30 cellular contexts compared by ENCODE assay signal in genomic region chr7:27214587-27214950, GRCh38. TPM values are rescaled to one million over a fixed set of nuclear protein-coding genes. Genes with fewer than 3 reads are reported as not detected.
"Had no signal": no experiment of that assay in that cellular context is flagged by ENCODE, and none has a peak within 500 bp of the region (broad histone marks: within the 10 kb centered on the region; RNA-seq: fewer than 3 reads in every experiment).

No MANE protein-coding gene starts in this region.

- H3K36me3 ChIP-seq: ascending aorta, cardiac muscle cell, MG63, SJCRH30 had no signal

- H3K4me1 ChIP-seq: SJCRH30 had no signal

- H3K4me2 ChIP-seq: SK-N-SH had no signal

- FAIRE-seq: TTC549 had no signal

- H3K27ac ChIP-seq: ascending aorta, cardiac muscle cell, SJCRH30 had no signal

- ATAC-seq: activated CD4-positive, alpha-beta T cell treated with anti-CD3 and anti-CD28 coated beads for 36 hours; activated CD4-positive, CD25-positive, alpha-beta regulatory T cell treated with anti-CD3 and anti-CD28 coated beads, Interleukin-2, amount 50 U/mL, for 24 hours; activated CD8-positive, alpha-beta T cell treated with anti-CD3 and anti-CD28 coated beads, Interleukin-2, amount 10 ng/mL, durations not matched to agents 7 days and 5 days; Panc1 had no signal

- H3K9me3 ChIP-seq: ascending aorta, MG63, SJCRH30, SK-N-SH had no signal

- DNase-seq: activated CD4-positive, alpha-beta T cell treated with anti-CD3 and anti-CD28 coated beads for 36 hours; activated CD4-positive, alpha-beta T cell treated with anti-CD3 and anti-CD28 coated beads, Interleukin-2, amount 10 ng/mL, durations not matched to agents 7 days and 5 days; activated CD4-positive, alpha-beta T cell treated with anti-CD3 and anti-CD28 coated beads, Interleukin-2, amount 50 U/mL, for 48 hours; activated CD8-positive, alpha-beta T cell treated with anti-CD3 and anti-CD28 coated beads, Interleukin-2, amount 10 ng/mL, durations not matched to agents 7 days and 5 days; activated gamma-delta T cell; activated naive CD4-positive, alpha-beta T cell treated with Interleukin-2 at 50 U/mL for 16 hours; activated naive CD8-positive, alpha-beta T cell treated with anti-CD3 and anti-CD28 coated beads, Interleukin-2, amount 10 ng/mL, durations not matched to agents 7 days and 5 days; activated T-cell treated with anti-CD3 and anti-CD28 coated beads, Interleukin-2, amount 50 U/mL, for 24 hours; amygdala; Kasumi-1; KBM-7; MG63; NCI-H1048; NCI-H1105 treated with DMSO at 0.1 percent for 48 hours; NCI-H1436; NCI-H1694; NCI-H1930; NCI-H2081 treated with DMSO at 0.1 percent for 48 hours; NCI-H345; NCI-H524 treated with DMSO at 0.1 percent for 48 hours; SHP77; SJCRH30; SK-N-SH had no signal

- H3K9ac ChIP-seq: SK-N-SH had no signal

- H3K27me3 ChIP-seq: MG63, SJCRH30 had no signal

- H3K4me3 ChIP-seq: ascending aorta, cardiac muscle cell, MG63, SJCRH30 had no signal

RNA-seq across cellular contexts. Expression of gene HOXA13, which starts 14.7 kb away (rescaled TPM):
- total RNA-seq: activated CD4-positive, alpha-beta T cell treated with anti-CD3 and anti-CD28 coated beads for 36 hours; activated CD4-positive, alpha-beta T cell treated with anti-CD3 and anti-CD28 coated beads, Interleukin-2, amount 10 ng/mL, durations not matched to agents 7 days and 5 days; activated CD8-positive, alpha-beta T cell treated with anti-CD3 and anti-CD28 coated beads, Interleukin-2, amount 10 ng/mL, durations not matched to agents 7 days and 5 days; activated naive CD8-positive, alpha-beta T cell treated with anti-CD3 and anti-CD28 coated beads, Interleukin-2, amount 10 ng/mL, durations not matched to agents 7 days and 5 days; activated T-helper 2 cell treated with anti-CD3 and anti-CD28 coated beads, Interferon-gamma antibody, Interleukin-2, Interleukin-4, amounts not matched to agents 10 μg/mL and 5 μg/mL and 100 μg/mL, durations not matched to agents 14 hours and 24 hours and 36 hours; ascending aorta; cardiac muscle cell had no signal
- polyA plus RNA-seq: cardiac muscle cell, SK-N-SH had no signal

RNA-seq across cellular contexts. Expression of gene EVX1, which starts 28.0 kb away (rescaled TPM):
- total RNA-seq: activated CD4-positive, alpha-beta T cell treated with anti-CD3 and anti-CD28 coated beads for 36 hours; activated CD4-positive, alpha-beta T cell treated with anti-CD3 and anti-CD28 coated beads, Interleukin-2, amount 10 ng/mL, durations not matched to agents 7 days and 5 days; activated CD8-positive, alpha-beta T cell treated with anti-CD3 and anti-CD28 coated beads, Interleukin-2, amount 10 ng/mL, durations not matched to agents 7 days and 5 days; activated naive CD8-positive, alpha-beta T cell treated with anti-CD3 and anti-CD28 coated beads, Interleukin-2, amount 10 ng/mL, durations not matched to agents 7 days and 5 days; activated T-helper 2 cell treated with anti-CD3 and anti-CD28 coated beads, Interferon-gamma antibody, Interleukin-2, Interleukin-4, amounts not matched to agents 10 μg/mL and 5 μg/mL and 100 μg/mL, durations not matched to agents 14 hours and 24 hours and 36 hours; ascending aorta; cardiac muscle cell; RPMI7951; SJCRH30 had no signal
- polyA plus RNA-seq: cardiac muscle cell, SK-N-SH had no signal

RNA-seq across cellular contexts. Expression of gene HOXA11, which starts 29.5 kb away (rescaled TPM):
- total RNA-seq: activated CD4-positive, alpha-beta T cell treated with anti-CD3 and anti-CD28 coated beads for 36 hours; activated CD4-positive, alpha-beta T cell treated with anti-CD3 and anti-CD28 coated beads, Interleukin-2, amount 10 ng/mL, durations not matched to agents 7 days and 5 days; activated CD8-positive, alpha-beta T cell treated with anti-CD3 and anti-CD28 coated beads, Interleukin-2, amount 10 ng/mL, durations not matched to agents 7 days and 5 days; activated naive CD8-positive, alpha-beta T cell treated with anti-CD3 and anti-CD28 coated beads, Interleukin-2, amount 10 ng/mL, durations not matched to agents 7 days and 5 days; activated T-helper 2 cell treated with anti-CD3 and anti-CD28 coated beads, Interferon-gamma antibody, Interleukin-2, Interleukin-4, amounts not matched to agents 10 μg/mL and 5 μg/mL and 100 μg/mL, durations not matched to agents 14 hours and 24 hours and 36 hours; ascending aorta; cardiac muscle cell had no signal
- polyA plus RNA-seq: cardiac muscle cell, SK-N-SH had no signal

RNA-seq across cellular contexts. Expression of gene HOXA10, which starts 40.4 kb away (rescaled TPM):
- total RNA-seq: activated CD4-positive, alpha-beta T cell treated with anti-CD3 and anti-CD28 coated beads for 36 hours; activated CD4-positive, alpha-beta T cell treated with anti-CD3 and anti-CD28 coated beads, Interleukin-2, amount 10 ng/mL, durations not matched to agents 7 days and 5 days; activated CD8-positive, alpha-beta T cell treated with anti-CD3 and anti-CD28 coated beads, Interleukin-2, amount 10 ng/mL, durations not matched to agents 7 days and 5 days; activated naive CD8-positive, alpha-beta T cell treated with anti-CD3 and anti-CD28 coated beads, Interleukin-2, amount 10 ng/mL, durations not matched to agents 7 days and 5 days; activated T-helper 2 cell treated with anti-CD3 and anti-CD28 coated beads, Interferon-gamma antibody, Interleukin-2, Interleukin-4, amounts not matched to agents 10 μg/mL and 5 μg/mL and 100 μg/mL, durations not matched to agents 14 hours and 24 hours and 36 hours; ascending aorta; cardiac muscle cell had no signal
- polyA plus RNA-seq: cardiac muscle cell, SK-N-SH had no signal

RNA-seq across cellular contexts. Expression of gene HOXA9, which starts 49.2 kb away (rescaled TPM):
- total RNA-seq: activated CD4-positive, alpha-beta T cell treated with anti-CD3 and anti-CD28 coated beads for 36 hours; activated CD4-positive, alpha-beta T cell treated with anti-CD3 and anti-CD28 coated beads, Interleukin-2, amount 10 ng/mL, durations not matched to agents 7 days and 5 days; activated CD8-positive, alpha-beta T cell treated with anti-CD3 and anti-CD28 coated beads, Interleukin-2, amount 10 ng/mL, durations not matched to agents 7 days and 5 days; activated naive CD8-positive, alpha-beta T cell treated with anti-CD3 and anti-CD28 coated beads, Interleukin-2, amount 10 ng/mL, durations not matched to agents 7 days and 5 days; activated T-helper 2 cell treated with anti-CD3 and anti-CD28 coated beads, Interferon-gamma antibody, Interleukin-2, Interleukin-4, amounts not matched to agents 10 μg/mL and 5 μg/mL and 100 μg/mL, durations not matched to agents 14 hours and 24 hours and 36 hours; ascending aorta; cardiac muscle cell had no signal
- polyA plus RNA-seq: cardiac muscle cell, SK-N-SH had no signal
